In the genomic region with DNA sequence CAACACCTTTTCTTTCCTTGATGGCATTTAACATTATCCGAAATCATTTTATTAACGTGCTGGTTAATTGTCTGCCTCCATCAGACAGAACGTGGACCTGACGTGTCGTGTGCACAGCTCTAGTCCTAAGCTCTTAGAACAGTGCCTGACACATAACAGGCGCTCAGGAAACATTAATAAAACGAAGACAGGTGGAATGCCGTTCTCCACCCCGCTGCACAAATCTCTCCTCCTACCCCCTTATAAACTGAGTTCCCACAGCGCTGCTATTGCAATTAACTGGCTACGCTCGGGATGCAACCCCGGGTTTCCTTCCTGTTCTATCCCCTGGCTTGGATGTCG, we compare ENCODE assay signal across 8 cellular contexts. TPM values are rescaled to one million over a fixed set of nuclear protein-coding genes. Genes with fewer than 3 reads are reported as not detected.
DNase-seq lines count a peak whose midpoint lies in the region; ATAC-seq and TF ChIP-seq lines count a peak whose summit lies in the region.

No MANE protein-coding gene starts in this region.

- no peaks in the 10 kb centered on the region for H3K27me3 ChIP-seq in transverse colon

- H3K4me3 ChIP-seq in lower leg skin (ENCODE audit: low read depth, poor library complexity, severe bottlenecking): peak overlapping the region; percentile 83
- H3K4me3 ChIP-seq in transverse colon: peak overlapping the region; percentile 51 to 87 (median 76)

- peak overlapping the region; percentile 84 to 92 (median 87) for H3K27ac ChIP-seq in transverse colon

- POLR2A ChIA-PET in MCF 10A (lab: Yijun Ruan, JAX): interaction anchor here (0.7 to 1.5 kb wide), 12 partner anchors 15 to 575 kb away, joined by 3 to 5 read pairs (median 3); no protein-coding TSS in a partner anchor

- peak; percentile 20 for ATAC-seq in activated CD8-positive, alpha-beta memory T cell treated with anti-CD3 and anti-CD28 coated beads, Interleukin-2, amount 10 ng/mL, durations not matched to agents 7 days and 5 days
- ATAC-seq in HG02938 (IDR thresholded peaks at IDR 0.05; ENCODE audit: unreplicated experiment): peak; percentile 27

- H3K4me1 Mint-ChIP-seq in activated CD8-positive, alpha-beta memory T cell treated with anti-CD3 and anti-CD28 coated beads, Interleukin-2, amount 10 ng/mL, durations not matched to agents 7 days and 5 days: peaks cover 39% of the 10 kb centered on the region
- peaks cover 22% of the 10 kb centered on the region for H3K4me1 Mint-ChIP-seq in MCF 10A (ENCODE audit: insufficient read depth, unreplicated experiment)

- WGBS in lower leg skin, 2 donors: 0% methylated on average over 14 of the region's 14 CpGs
- 0 to 1% methylated on average over 8 to 14 of the region's 14 CpGs for WGBS in transverse colon (ENCODE audit: low coverage in 1 of 2), 2 donors

- TF ChIP-seq CTCF in MCF 10A (IDR thresholded peaks at IDR 0.05; ENCODE audit: unreplicated experiment) (no peak), lower leg skin (IDR thresholded peaks at IDR 0.05) (no peak), transverse colon (IDR thresholded peaks at IDR 0.05) (no peak)

- peaks cover 3% of the 10 kb centered on the region for H3K36me3 Mint-ChIP-seq in activated CD8-positive, alpha-beta memory T cell treated with anti-CD3 and anti-CD28 coated beads, Interleukin-2, amount 10 ng/mL, durations not matched to agents 7 days and 5 days
- H3K36me3 Mint-ChIP-seq in MCF 10A (ENCODE audit: insufficient read depth, unreplicated experiment): no peaks in the 10 kb centered on the region

- TSS peak; percentile 59 for BruUV-seq in MCF 10A (replicated peaks; lab: Mats Ljungman, UMichigan)

- no peak for TF ChIP-seq POLR2A in lower leg skin (IDR thresholded peaks at IDR 0.05)
- no peak for TF ChIP-seq POLR2A in transverse colon (IDR thresholded peaks at IDR 0.05)

- peak overlapping the region; percentile 98 for H3K4me3 Mint-ChIP-seq in activated CD8-positive, alpha-beta memory T cell treated with anti-CD3 and anti-CD28 coated beads, Interleukin-2, amount 10 ng/mL, durations not matched to agents 7 days and 5 days
- peak overlapping the region; percentile 99 for H3K4me3 Mint-ChIP-seq in MCF 10A (ENCODE audit: unreplicated experiment)

- no peaks in the 10 kb centered on the region for H3K9me3 Mint-ChIP-seq in activated CD8-positive, alpha-beta memory T cell treated with anti-CD3 and anti-CD28 coated beads, Interleukin-2, amount 10 ng/mL, durations not matched to agents 7 days and 5 days (ENCODE audit: low read depth)
- H3K9me3 Mint-ChIP-seq in MCF 10A (ENCODE audit: unreplicated experiment): no peaks in the 10 kb centered on the region

- intact Hi-C loops in MCF 10A (cut with micrococcal nuclease): no loop called here
- intact Hi-C loops in lower leg skin (cut with DNase I; ENCODE audit: low total_unique reads): no loop called here
- intact Hi-C loops in transverse colon (cut with DNase I; ENCODE audit: low total_unique reads): no loop called here

- no peaks in the 10 kb centered on the region for H3K9me3 ChIP-seq in transverse colon

- in situ Hi-C loops in transverse colon (cut with MboI; ENCODE audit: low pct_ligation_motif_present in 1 of 4, low pct_unique_long_range_greater_than_20kb in 1 of 4, low sequenced_read_pairs in 3 of 4): no loop called here

- H3K27ac Mint-ChIP-seq in activated CD8-positive, alpha-beta memory T cell treated with anti-CD3 and anti-CD28 coated beads, Interleukin-2, amount 10 ng/mL, durations not matched to agents 7 days and 5 days: peak overlapping the region; percentile 93
- peak overlapping the region; percentile 99 for H3K27ac Mint-ChIP-seq in MCF 10A (ENCODE audit: low read depth, unreplicated experiment)

- CTCF ChIA-PET in activated CD8-positive, alpha-beta memory T cell treated with anti-CD3 and anti-CD28 coated beads, Interleukin-2, amount 10 ng/mL, durations not matched to agents 7 days and 5 days (lab: Charles Lee): interaction anchor here (0.9 to 2.3 kb wide), 3 partner anchors 16 to 41 kb away, joined by 3 to 7 read pairs (median 3); no protein-coding TSS in a partner anchor
- CTCF ChIA-PET in MCF 10A (lab: Yijun Ruan, JAX): interaction anchor here (0.6 to 0.9 kb wide), 2 partner anchors 27 to 575 kb away, joined by 3 read pairs; no protein-coding TSS in a partner anchor

- TF ChIP-seq EP300 in transverse colon (IDR thresholded peaks at IDR 0.05; ENCODE audit: low read depth): no peak

- no peaks in the 10 kb centered on the region for H3K36me3 ChIP-seq in transverse colon

- peaks cover 14 to 51% (median 36%) of the 10 kb centered on the region in 4 donors for H3K4me1 ChIP-seq in transverse colon

- H3K27me3 Mint-ChIP-seq in activated CD8-positive, alpha-beta memory T cell treated with anti-CD3 and anti-CD28 coated beads, Interleukin-2, amount 10 ng/mL, durations not matched to agents 7 days and 5 days: no peaks in the 10 kb centered on the region
- no peaks in the 10 kb centered on the region for H3K27me3 Mint-ChIP-seq in MCF 10A (ENCODE audit: insufficient read depth, unreplicated experiment)

- peak; percentile 44 for DNase-seq in activated CD8-positive, alpha-beta memory T cell treated with anti-CD3 and anti-CD28 coated beads, Interleukin-2, amount 10 ng/mL, durations not matched to agents 7 days and 5 days
- no peak for DNase-seq in activated CD8-positive, alpha-beta memory T cell treated with anti-CD3 and anti-CD28 coated beads, Interleukin-2, amount 50 U/mL, for 48 hours
- DNase-seq in NCI-H748 treated with DMSO at 0.1 percent for 48 hours (lab: John Stamatoyannopoulos, UW): peak; percentile 33
- peak; percentile 34 for DNase-seq in MCF 10A (ENCODE audit: unreplicated experiment)
- no peak for DNase-seq in lower leg skin (ENCODE audit: low spot score in 2 of 2)
- DNase-seq in transverse colon: peak; percentile 46
- no peak for DNase-seq in NCI-H187 (lab: John Stamatoyannopoulos, UW)

RNA-seq across cellular contexts. Expression of a gene that starts 0.5 kb away (rescaled TPM):
- total RNA-seq in activated CD8-positive, alpha-beta memory T cell treated with anti-CD3 and anti-CD28 coated beads, Interleukin-2, amount 10 ng/mL, durations not matched to agents 7 days and 5 days: 10 to 100 TPM; 25.8 to 33.1 TPM
- 44.8 and 70.3 TPM in 2 replicates for total RNA-seq in MCF 10A (2022)
- total RNA-seq in lower leg skin: 10 to 100 TPM in 3 of 4 donors, 1 to 10 TPM in 1; 8.6 to 12.2 (median 11.2) TPM
- total RNA-seq in transverse colon: 10 to 100 TPM in 2 of 4 donors, 1 to 10 TPM in 2; 7.2 to 18.6 (median 9.5) TPM

RNA-seq across cellular contexts. Expression of a gene that starts 16.1 kb away (rescaled TPM):
- not detected for total RNA-seq in activated CD8-positive, alpha-beta memory T cell treated with anti-CD3 and anti-CD28 coated beads, Interleukin-2, amount 10 ng/mL, durations not matched to agents 7 days and 5 days
- total RNA-seq in MCF 10A (2022): not detected in 2 replicates
- not detected for total RNA-seq in lower leg skin
- under 1 TPM in 1 of 4 donors, not detected in 3; 0.80 TPM for total RNA-seq in transverse colon

Comparison
In these comparisons a context has a peak if more than half of its experiments do, and no peak if none do; other contexts are left out.
1. DNase-seq: peak in activated CD8-positive, alpha-beta memory T cell treated with anti-CD3 and anti-CD28 coated beads, Interleukin-2, amount 10 ng/mL, durations not matched to agents 7 days and 5 days (single experiment), NCI-H748 treated with DMSO at 0.1 percent for 48 hours (single experiment), MCF 10A (single experiment) and transverse colon (single experiment); none in activated CD8-positive, alpha-beta memory T cell treated with anti-CD3 and anti-CD28 coated beads, Interleukin-2, amount 50 U/mL, for 48 hours (single experiment), lower leg skin (0 of 2) and NCI-H187 (0 of 2).